In genomic region chr17:80254396-80255241, GRCh38 we compare ENCODE assay signal across 7 cellular contexts. TPM values are rescaled to one million over a fixed set of nuclear protein-coding genes. Genes with fewer than 3 reads are reported as not detected.
A peak's percentile ranks its signal among the peaks of the same experiment; 100 is the strongest.
DNase-seq lines count a peak whose midpoint lies in the region; ATAC-seq and FAIRE-seq lines count a peak whose summit lies in the region.

No MANE protein-coding gene starts in this region.

- H3K4me1 Mint-ChIP-seq in activated naive CD4-positive, alpha-beta T cell treated with anti-CD3 and anti-CD28 coated beads, Interleukin-2, amount 50 U/mL, for 24 hours, result peaks cover 54% of the 10 kb centered on the region

- no peaks in the 10 kb centered on the region for H3K27me3 Mint-ChIP-seq in activated naive CD4-positive, alpha-beta T cell treated with anti-CD3 and anti-CD28 coated beads, Interleukin-2, amount 50 U/mL, for 24 hours

- no peaks in the 10 kb centered on the region for H3K27me3 ChIP-seq in Karpas-422 (ENCODE audit: low read length)

- H3K4me3 ChIP-seq in Karpas-422 (ENCODE audit: low read length), result no peak overlapping the region

- peak; percentile 68 for ATAC-seq in HG03196 (IDR thresholded peaks at IDR 0.05; ENCODE audit: unreplicated experiment)

- peak overlapping the region; percentile 98 for H3K27ac Mint-ChIP-seq in activated naive CD4-positive, alpha-beta T cell treated with anti-CD3 and anti-CD28 coated beads, Interleukin-2, amount 50 U/mL, for 24 hours

- no peaks in the 10 kb centered on the region for H3K9me3 Mint-ChIP-seq in activated naive CD4-positive, alpha-beta T cell treated with anti-CD3 and anti-CD28 coated beads, Interleukin-2, amount 50 U/mL, for 24 hours

- H3K4me3 Mint-ChIP-seq in activated naive CD4-positive, alpha-beta T cell treated with anti-CD3 and anti-CD28 coated beads, Interleukin-2, amount 50 U/mL, for 24 hours, result peak overlapping the region; percentile 61

- no peaks in the 10 kb centered on the region for H3K36me3 Mint-ChIP-seq in activated naive CD4-positive, alpha-beta T cell treated with anti-CD3 and anti-CD28 coated beads, Interleukin-2, amount 50 U/mL, for 24 hours

- H2AFZ ChIP-seq in Karpas-422 (ENCODE audit: low read length), result no peak overlapping the region

- no peaks in the 10 kb centered on the region for H3K36me3 ChIP-seq in Karpas-422 (ENCODE audit: insufficient read depth, low read length)

- H3K27ac ChIP-seq in Karpas-422 (ENCODE audit: low read length), result no peak overlapping the region

- no peak overlapping the region for H3K9ac ChIP-seq in Karpas-422 (ENCODE audit: low read length)

- no peak for DNase-seq in GM18507 (ENCODE audit: extremely low spot score, insufficient read length, low read depth)
- DNase-seq in RPMI7951 (ENCODE audit: low read depth), result peak; percentile 90
- peak; percentile 86 for DNase-seq in islet precursor cell
- DNase-seq in stimulated activated CD8-positive, alpha-beta memory T cell treated with anti-CD3 and anti-CD28 coated beads, Interleukin-4, amount 100 ng/mL, for 48 hours, result peak; percentile 70
- DNase-seq in Karpas-422, result no peak

- no peaks in the 10 kb centered on the region for H3K79me2 ChIP-seq in Karpas-422 (ENCODE audit: low read length)

- no peaks in the 10 kb centered on the region for H3K9me2 ChIP-seq in Karpas-422 (replicated peaks; ENCODE audit: insufficient read depth, low read length)

- FAIRE-seq in GM18507 (lab: Jason Lieb, UNC), result peak; percentile 89

- no peaks in the 10 kb centered on the region for H3K9me3 ChIP-seq in Karpas-422 (ENCODE audit: low read length)

- H4K20me1 ChIP-seq in Karpas-422 (ENCODE audit: insufficient read depth, low read depth, low read length), result no peaks in the 10 kb centered on the region

- no peak overlapping the region for H3K4me2 ChIP-seq in Karpas-422 (ENCODE audit: low read depth, low read length, poor library complexity, severe bottlenecking)

- peaks cover 18% of the 10 kb centered on the region for H3K4me1 ChIP-seq in Karpas-422 (ENCODE audit: low read length)

RNA-seq across cellular contexts. Expression of gene RNF213, which starts 6.0 kb away (rescaled TPM):
- total RNA-seq in RPMI7951 (2014; rRNA removed; shearing (Covaris generic)), result 23.5 and 23.8 TPM in 2 replicates
- 15.0 and 27.1 TPM in 2 replicates for total RNA-seq in Karpas-422 (2014; rRNA removed; shearing (Covaris generic); ENCODE audit: low replicate concordance)

RNA-seq across cellular contexts. Expression of gene SLC26A11, which starts 34.4 kb away (rescaled TPM):
- 2.0 and 2.2 TPM in 2 replicates for total RNA-seq in RPMI7951 (2014; rRNA removed; shearing (Covaris generic))
- total RNA-seq in Karpas-422 (2014; rRNA removed; shearing (Covaris generic); ENCODE audit: low replicate concordance), result 7.4 and 8.1 TPM in 2 replicates

RNA-seq across cellular contexts. Expression of gene SGSH, which starts 34.5 kb away (rescaled TPM):
- total RNA-seq in RPMI7951 (2014; rRNA removed; shearing (Covaris generic)), result 6.4 and 7.4 TPM in 2 replicates
- 13.6 and 16.0 TPM in 2 replicates for total RNA-seq in Karpas-422 (2014; rRNA removed; shearing (Covaris generic); ENCODE audit: low replicate concordance)

Comparison
In these comparisons a context has a peak if more than half of its experiments do, and no peak if none do; other contexts are left out.
1. DNase-seq: peak in RPMI7951 (single experiment), islet precursor cell (single experiment) and stimulated activated CD8-positive, alpha-beta memory T cell treated with anti-CD3 and anti-CD28 coated beads, Interleukin-4, amount 100 ng/mL, for 48 hours (single experiment); none in GM18507 (single experiment) and Karpas-422 (single experiment).